19 cellular contexts compared by ENCODE assay signal in genomic region chr15:66452421-66452820, GRCh38.
"Had no signal": no experiment of that assay in that cellular context is flagged by ENCODE, and none has a peak within 500 bp of the region (broad histone marks: within the 10 kb centered on the region; RNA-seq: fewer than 3 reads in every experiment).

No MANE protein-coding gene starts in this region.

- H3K27ac Mint-ChIP-seq: stimulated activated naive B cell treated with anti-CD40 and anti-IgM and Interleukin-4, amounts not matched to agents 10 μg/mL and 1 μg/mL and 100 μg/mL, for 72 hours had no signal

- H3K9me3 Mint-ChIP-seq: immature natural killer cell; naive B cell; stimulated activated naive CD8-positive, alpha-beta T cell treated with anti-CD3 and anti-CD28 coated beads, Interleukin-15, amount 100 ng/mL, for 72 hours had no signal

- H3K4me1 Mint-ChIP-seq: immature natural killer cell; stimulated activated naive CD8-positive, alpha-beta T cell treated with anti-CD3 and anti-CD28 coated beads, Interleukin-15, amount 100 ng/mL, for 72 hours had no signal

- H3K27ac ChIP-seq: left ventricle myocardium inferior, lower lobe of right lung, sigmoid colon, skin epidermis, testis, transverse colon had no signal

- FAIRE-seq: keratinocyte had no signal

- H3K4me1 ChIP-seq: left ventricle myocardium inferior, sigmoid colon, testis, transverse colon had no signal

- H3K27me3 ChIP-seq: dorsolateral prefrontal cortex, sigmoid colon, testis, transverse colon had no signal

- DNase-seq: cortex of kidney; effector CD8-positive, alpha-beta T cell; immature natural killer cell; left ventricle myocardium inferior; lower lobe of right lung; mesenchymal stem cell; naive B cell; sigmoid colon; stimulated activated CD4-positive, alpha-beta T cell treated with anti-CD3 and anti-CD28 coated beads, Interleukin-2, amount 100 ng/mL, for 24 hours; stimulated activated CD4-positive, alpha-beta T cell treated with anti-CD3 and anti-CD28 coated beads, Interleukin-4, amount 100 ng/mL, for 4 hours; stimulated activated naive B cell treated with anti-CD40 and anti-IgM and Interleukin-4, amounts not matched to agents 10 μg/mL and 1 μg/mL and 100 μg/mL, for 72 hours; stimulated activated naive CD8-positive, alpha-beta T cell treated with anti-CD3 and anti-CD28 coated beads, Interleukin-15, amount 100 ng/mL, for 72 hours; testis; transverse colon had no signal

- ATAC-seq: esophagus mucosa; lower lobe of right lung; stimulated activated naive B cell treated with anti-CD40 and anti-IgM and Interleukin-4, amounts not matched to agents 10 μg/mL and 1 μg/mL and 100 μg/mL, for 72 hours; stimulated activated naive CD8-positive, alpha-beta T cell treated with anti-CD3 and anti-CD28 coated beads, Interleukin-15, amount 100 ng/mL, for 72 hours had no signal

- H3K9me3 ChIP-seq: left ventricle myocardium inferior, lower lobe of right lung, sigmoid colon, testis, transverse colon had no signal

- H3K4me3 Mint-ChIP-seq: immature natural killer cell; nephron; stimulated activated naive B cell treated with anti-CD40 and anti-IgM and Interleukin-4, amounts not matched to agents 10 μg/mL and 1 μg/mL and 100 μg/mL, for 72 hours; stimulated activated naive CD8-positive, alpha-beta T cell treated with anti-CD3 and anti-CD28 coated beads, Interleukin-15, amount 100 ng/mL, for 72 hours had no signal

- H3K36me3 ChIP-seq: left ventricle myocardium inferior had no signal

- H3K27me3 Mint-ChIP-seq: naive B cell; stimulated activated naive B cell treated with anti-CD40 and anti-IgM and Interleukin-4, amounts not matched to agents 10 μg/mL and 1 μg/mL and 100 μg/mL, for 72 hours; stimulated activated naive CD8-positive, alpha-beta T cell treated with anti-CD3 and anti-CD28 coated beads, Interleukin-15, amount 100 ng/mL, for 72 hours had no signal

- H3K4me3 ChIP-seq: dorsolateral prefrontal cortex, left ventricle myocardium inferior, lower lobe of right lung, sigmoid colon, skin epidermis, testis, transverse colon had no signal
